8 cellular contexts compared by ENCODE assay signal in genomic region chr14:74478996-74479635, GRCh38. TPM values are rescaled to one million over a fixed set of nuclear protein-coding genes. Genes with fewer than 3 reads are reported as not detected.
DNase-seq lines count a peak whose midpoint lies in the region; ATAC-seq, FAIRE-seq and TF ChIP-seq lines count a peak whose summit lies in the region.

No MANE protein-coding gene starts in this region.

- in situ Hi-C loops in ACHN (cut with HindIII; ENCODE audit: low pct_ligation_motif_present, low pct_unique_long_range_greater_than_20kb, low sequenced_read_pairs) = no loop called here

- H3K27me3 ChIP-seq in HCT116 (ENCODE audit: insufficient read depth, low read length) (no peaks in the 10 kb centered on the region), keratinocyte (ENCODE audit: control insufficient read depth, extremely low read depth, insufficient read depth, low read length) (no peaks in the 10 kb centered on the region)

- DNase-seq in ACHN = peak; percentile 39
- no peak for DNase-seq in HCT116 (ENCODE audit: low read depth, low spot score)
- peak; percentile 51 for DNase-seq in SW480 (ENCODE audit: low spot score)
- no peak for DNase-seq in keratinocyte (ENCODE audit: low read depth, low spot score)
- no peak for DNase-seq in mucosa of descending colon

- H3K4me3 ChIP-seq in HCT116 (replicated peaks in 1 of 2; ENCODE audit: low read depth in 1 of 2, low read length in 2 of 2) = no peak overlapping the region
- H3K4me3 ChIP-seq in keratinocyte (ENCODE audit: control insufficient read depth in 2 of 3, extremely low read depth in 1 of 3, insufficient read depth in 2 of 3, low read depth in 1 of 3, low read length in 3 of 3) = no peak overlapping the region
- H3K4me3 ChIP-seq in mucosa of descending colon = no peak overlapping the region

- H2AFZ ChIP-seq in HCT116 (ENCODE audit: low read depth, low read length, poor library complexity, severe bottlenecking) (no peak overlapping the region), keratinocyte (ENCODE audit: control insufficient read depth, low read length) (no peak overlapping the region)

- intact Hi-C loops in HCT116 (cut with micrococcal nuclease) = loop anchor here (1.0 to 10.0 kb wide), 4 partner anchors 117 to 368 kb away; no protein-coding TSS in a partner anchor
- intact Hi-C loops in mucosa of descending colon (cut with DNase I, micrococcal nuclease) = loop anchor here (10.0 kb wide), 1 partner anchor 114 kb away; no protein-coding TSS in a partner anchor

- dilution Hi-C loops in keratinocyte (cut with MboI; ENCODE audit: extremely low pct_ligation_motif_present, low sequenced_read_pairs) = no loop called here

- RAD21 ChIA-PET in HCT116 (lab: Charles Lee; ENCODE audit: low non-redundant PET in 1 of 2, low total read pairs in 2 of 2, uncharacterized antibody in 2 of 2, unreplicated experiment in 2 of 2) = no interaction called here

- TF ChIP-seq POLR2A in HCT116 (IDR thresholded peaks at IDR 0.05; ENCODE audit: borderline replicate concordance, extremely low read depth, insufficient read depth, insufficient read length) = no peak

- CTCF ChIA-PET in HCT116 (lab: Charles Lee) = interaction anchor here (0.6 to 2.4 kb wide), 10 partner anchors 15 to 384 kb away, joined by 3 to 8 read pairs (median 4); partner anchors contain the start of genes ISCA2 and NPC2

- H3K9me3 ChIP-seq in HCT116 (ENCODE audit: control insufficient read depth in 1 of 2, insufficient read depth in 1 of 2, low read depth in 1 of 2, low read length in 2 of 2) (no peaks in the 10 kb centered on the region), keratinocyte (ENCODE audit: control insufficient read depth, low read depth, low read length) (no peaks in the 10 kb centered on the region), mucosa of descending colon (no peaks in the 10 kb centered on the region)

- H3K36me3 ChIP-seq in HCT116 (ENCODE audit: control insufficient read depth in 1 of 2, insufficient read depth in 2 of 2, low read length in 2 of 2) = peaks cover 0 to 16% of the 10 kb centered on the region in 2 experiments; a peak in 2 of 4 replicates
- H3K36me3 ChIP-seq in keratinocyte (ENCODE audit: control insufficient read depth in 2 of 2, extremely low read depth in 1 of 2, insufficient read depth in 2 of 2, low read length in 2 of 2) = peaks cover 33 to 41% of the 10 kb centered on the region in 2 experiments
- H3K36me3 ChIP-seq in mucosa of descending colon (ENCODE audit: low read depth) = no peaks in the 10 kb centered on the region

- no peaks in the 10 kb centered on the region for H3K4me1 ChIP-seq in HCT116 (ENCODE audit: control insufficient read depth in 1 of 2, insufficient read depth in 2 of 2, low read length in 2 of 2)
- peaks cover 4% of the 10 kb centered on the region for H3K4me1 ChIP-seq in keratinocyte (ENCODE audit: control insufficient read depth, extremely low read depth, insufficient read depth, low read length)
- no peaks in the 10 kb centered on the region for H3K4me1 ChIP-seq in mucosa of descending colon (ENCODE audit: low read depth)

- H3K27ac ChIP-seq in HCT116 (ENCODE audit: low read depth, low read length) (no peak overlapping the region), keratinocyte (ENCODE audit: control insufficient read depth, insufficient read depth, low read length) (no peak overlapping the region)

- TF ChIP-seq RAD21 in HCT116 (IDR thresholded peaks at IDR 0.05; ENCODE audit: low read depth) = peak; percentile 93

- no peak overlapping the region for H3K4me2 ChIP-seq in HCT116 (ENCODE audit: low read length)
- no peak overlapping the region for H3K4me2 ChIP-seq in keratinocyte (ENCODE audit: control insufficient read depth, extremely low read depth, insufficient read depth, low read depth, low read length)

- no TSS peak for BruUV-seq in HCT116 (replicated peaks; lab: Mats Ljungman, UMichigan)

- peak; percentile 13 for FAIRE-seq in keratinocyte (lab: Jason Lieb, UNC)

- H3K9me1 ChIP-seq in keratinocyte (ENCODE audit: control insufficient read depth, extremely low read depth, insufficient read depth, low read length) = no peaks in the 10 kb centered on the region

- POLR2A ChIA-PET in HCT116 (lab: Charles Lee) = no interaction called here

- ATAC-seq in HCT116 (peak; percentile 72), GM18519 (IDR thresholded peaks at IDR 0.05; ENCODE audit: low FRiP score, unreplicated experiment) (no peak), GM21447 (IDR thresholded peaks at IDR 0.05; ENCODE audit: unreplicated experiment) (no peak), mucosa of descending colon (no peak), HG02840 (IDR thresholded peaks at IDR 0.05; ENCODE audit: low FRiP score, unreplicated experiment) (no peak)

- TF ChIP-seq CTCF in HCT116 (IDR thresholded peaks at IDR 0.05 in 2 of 3, conservative IDR thresholded peaks at IDR 0.05 in 1 of 3; ENCODE audit: borderline replicate concordance in 1 of 3, insufficient read depth in 1 of 3, low read depth in 2 of 3, low read length in 2 of 3) = peak; percentile 83 to 89 (median 85); a peak in 5 of 6 replicates
- TF ChIP-seq CTCF in keratinocyte (optimal IDR thresholded peaks at IDR 0.05 in 1 of 3, IDR thresholded peaks at IDR 0.05 in 1 of 3, conservative IDR thresholded peaks at IDR 0.05 in 1 of 3; ENCODE audit: extremely low read depth in 1 of 3, insufficient read depth in 2 of 3, low read length in 3 of 3) = peak; percentile 44 to 53 (median 50)
- TF ChIP-seq CTCF in mucosa of descending colon (IDR thresholded peaks at IDR 0.05) = no peak

- H4K20me1 ChIP-seq in HCT116 (ENCODE audit: insufficient read depth) (no peaks in the 10 kb centered on the region), keratinocyte (ENCODE audit: control insufficient read depth, extremely low read depth, insufficient read depth, low read length) (no peaks in the 10 kb centered on the region)

- H3K79me2 ChIP-seq in HCT116 (ENCODE audit: insufficient read depth, low read length) (no peaks in the 10 kb centered on the region), keratinocyte (ENCODE audit: control insufficient read depth, insufficient read depth, low read length) (no peaks in the 10 kb centered on the region)

- H3K9ac ChIP-seq in HCT116 (ENCODE audit: low read length) = no peak overlapping the region
- no peak overlapping the region for H3K9ac ChIP-seq in keratinocyte (ENCODE audit: control insufficient read depth, extremely low read depth, insufficient read depth, low read length)

- no peaks in the 10 kb centered on the region for H3K9me2 ChIP-seq in HCT116 (ENCODE audit: insufficient read depth)

TF ChIP-seq in HCT116, 20 proteins besides CTCF, POLR2A, EP300 and RAD21:
- TF ChIP-seq POLR2AphosphoS5 (IDR thresholded peaks at IDR 0.05; ENCODE audit: low read depth, low read length) = no peak
- no peak for TF ChIP-seq TCF7L2 (IDR thresholded peaks at IDR 0.05; ENCODE audit: borderline replicate concordance, extremely low read depth, insufficient read depth, insufficient read length)
- TF ChIP-seq CEBPB (IDR thresholded peaks at IDR 0.05; ENCODE audit: low read depth) = no peak
TF ChIP-seq in HCT116: peak in this region for 0.

RNA-seq across cellular contexts. Expression of gene NPC2, which starts 14.0 kb away (rescaled TPM):
- total RNA-seq in HCT116 (2021; ENCODE audit: unreplicated experiment) (105 TPM), mucosa of descending colon (100 to 1,000 TPM; 150 to 212 (median 168) TPM)
- polyA plus RNA-seq in HCT116 (2012) = 191 and 211 TPM in 2 replicates
- 221 to 278 TPM (median 260 TPM) in 3 replicates for polyA plus RNA-seq in keratinocyte
- 1,193 TPM for polyA plus RNA-seq in keratinocyte (2011; ENCODE audit: low read depth)
- polyA plus RNA-seq in keratinocyte (2011; cell fraction: cytosol; rRNA removed) = 446 and 577 TPM in 2 replicates
- polyA plus RNA-seq in keratinocyte (2011; cell fraction: nucleus; rRNA removed) = 314 and 342 TPM in 2 replicates
- polyA plus RNA-seq in keratinocyte (2012; ENCODE audit: low replicate concordance) = 404 and 414 TPM in 2 replicates
- 167 to 429 TPM (median 202 TPM) in 3 replicates for polyA minus RNA-seq in keratinocyte
- polyA minus RNA-seq in keratinocyte (2011; cell fraction: cytosol; rRNA and poly(A)+ RNA removed) = 135 TPM
- polyA minus RNA-seq in keratinocyte (2011; cell fraction: nucleus; rRNA and poly(A)+ RNA removed) = 72.7 and 94.7 TPM in 2 replicates

RNA-seq across cellular contexts. Expression of gene ISCA2, which starts 14.4 kb away (rescaled TPM):
- 27.5 TPM for total RNA-seq in HCT116 (2021; ENCODE audit: unreplicated experiment)
- 14.3 and 16.6 TPM in 2 replicates for polyA plus RNA-seq in HCT116 (2012)
- polyA plus RNA-seq in keratinocyte = 23.3 to 33.0 TPM (median 26.6 TPM) in 3 replicates
- polyA plus RNA-seq in keratinocyte (2011; ENCODE audit: low read depth) = 3.1 TPM
- polyA plus RNA-seq in keratinocyte (2011; cell fraction: cytosol; rRNA removed) = 21.7 and 37.6 TPM in 2 replicates
- 10.2 and 14.3 TPM in 2 replicates for polyA plus RNA-seq in keratinocyte (2011; cell fraction: nucleus; rRNA removed)
- polyA plus RNA-seq in keratinocyte (2012; ENCODE audit: low replicate concordance) = 15.6 and 15.8 TPM in 2 replicates
- polyA minus RNA-seq in keratinocyte = 1.5 to 6.8 TPM (median 4.9 TPM) in 3 replicates
- 14.2 TPM for polyA minus RNA-seq in keratinocyte (2011; cell fraction: cytosol; rRNA and poly(A)+ RNA removed)
- 0.84 and 1.4 TPM in 2 replicates for polyA minus RNA-seq in keratinocyte (2011; cell fraction: nucleus; rRNA and poly(A)+ RNA removed)
- total RNA-seq in mucosa of descending colon = 10 to 100 TPM; 22.4 to 36.1 (median 30.0) TPM

RNA-seq across cellular contexts. Expression of gene SYNDIG1L, which starts 53.1 kb away (rescaled TPM):
- total RNA-seq in HCT116 (2021; ENCODE audit: unreplicated experiment) (not detected), mucosa of descending colon (under 1 TPM in 2 of 3 donors, not detected in 1; 0.14 to 0.22 TPM)
- polyA plus RNA-seq in HCT116 (2012) = 0.05 and 0.10 TPM in 2 replicates
- polyA plus RNA-seq in keratinocyte = not detected in 3 replicates
- not detected for polyA plus RNA-seq in keratinocyte (2011; ENCODE audit: low read depth)
- not detected in 2 replicates for polyA plus RNA-seq in keratinocyte (2011; cell fraction: cytosol; rRNA removed)
- not detected in 2 replicates for polyA plus RNA-seq in keratinocyte (2011; cell fraction: nucleus; rRNA removed)
- polyA plus RNA-seq in keratinocyte (2012; ENCODE audit: low replicate concordance) = 0.42 TPM in 1 of 2 replicates, not detected in the other
- polyA minus RNA-seq in keratinocyte = not detected in 3 replicates
- polyA minus RNA-seq in keratinocyte (2011; cell fraction: cytosol; rRNA and poly(A)+ RNA removed) = not detected
- not detected in 2 replicates for polyA minus RNA-seq in keratinocyte (2011; cell fraction: nucleus; rRNA and poly(A)+ RNA removed)

Comparison
In these comparisons a context has a peak if more than half of its experiments do, and no peak if none do; other contexts are left out.
1. DNase-seq: peak in ACHN (single experiment) and SW480 (single experiment); none in HCT116 (single experiment), keratinocyte (single experiment) and mucosa of descending colon (0 of 3).